Comparison of ENCODE assay signal across 15 cellular contexts in genomic region chr12:76531056-76531455, GRCh38.
"Had no signal": no experiment of that assay in that cellular context is flagged by ENCODE, and none has a peak within 500 bp of the region (broad histone marks: within the 10 kb centered on the region; RNA-seq: fewer than 3 reads in every experiment).

No MANE protein-coding gene starts in this region.

- H3K4me3 ChIP-seq: lower lobe of right lung, right lobe of liver, spleen, testis had no signal

- DNase-seq: activated CD4-positive, alpha-beta T cell treated with anti-CD3 and anti-CD28 coated beads, Interleukin-2, amount 50 U/mL, for 4 hours; activated T-cell treated with anti-CD3 and anti-CD28 coated beads, Interleukin-2, amount 50 U/mL, for 4 hours; effector memory CD8-positive, alpha-beta T cell; lower lobe of right lung; natural killer cell; occipital lobe; right lobe of liver; spleen; stimulated activated CD4-positive, alpha-beta T cell treated with anti-CD3 and anti-CD28 coated beads, Interleukin-1b, Interleukin-23, amount 100 ng/mL, for 48 hours; T-helper 2 cell; testis had no signal

- H3K27ac Mint-ChIP-seq: dendritic cell treated with granulocyte-macrophage colony-stimulating factor and Interleukin-4, amounts not matched to agents 40 ng/mL and 50 ng/mL, for 4 days; progenitor cell of endocrine pancreas; stimulated activated naive CD8-positive, alpha-beta T cell treated with anti-CD3 and anti-CD28 coated beads, Interleukin-15, Interleukin-2, amounts not matched to agents 100 ng/mL and 50 ng/mL, for 24 hours had no signal

- H3K27ac ChIP-seq: lower lobe of right lung, right lobe of liver, spleen, testis had no signal

- H3K4me1 ChIP-seq: lower lobe of right lung, testis had no signal

- H3K27me3 Mint-ChIP-seq: dendritic cell treated with granulocyte-macrophage colony-stimulating factor and Interleukin-4, amounts not matched to agents 40 ng/mL and 50 ng/mL, for 4 days; effector memory CD8-positive, alpha-beta T cell; progenitor cell of endocrine pancreas; stimulated activated naive CD8-positive, alpha-beta T cell treated with anti-CD3 and anti-CD28 coated beads, Interleukin-15, Interleukin-2, amounts not matched to agents 100 ng/mL and 50 ng/mL, for 24 hours had no signal

- H3K36me3 Mint-ChIP-seq: natural killer cell had no signal

- H3K4me3 Mint-ChIP-seq: activated T-cell treated with anti-CD3 and anti-CD28 coated beads, Interleukin-2, amount 50 U/mL, for 4 hours; dendritic cell treated with granulocyte-macrophage colony-stimulating factor and Interleukin-4, amounts not matched to agents 40 ng/mL and 50 ng/mL, for 4 days; natural killer cell; stimulated activated naive CD8-positive, alpha-beta T cell treated with anti-CD3 and anti-CD28 coated beads, Interleukin-15, Interleukin-2, amounts not matched to agents 100 ng/mL and 50 ng/mL, for 24 hours had no signal

- H3K27me3 ChIP-seq: right lobe of liver, spleen, testis had no signal

- ATAC-seq: activated CD4-positive, CD25-positive, alpha-beta regulatory T cell treated with anti-CD3 and anti-CD28 coated beads, Interleukin-2, amount 50 U/mL, for 24 hours; activated T-cell treated with anti-CD3 and anti-CD28 coated beads, Interleukin-2, amount 50 U/mL, for 4 hours; effector memory CD8-positive, alpha-beta T cell; lower lobe of right lung; natural killer cell; right lobe of liver had no signal

- H3K36me3 ChIP-seq: lower lobe of right lung, right lobe of liver had no signal

- H3K9me3 ChIP-seq: lower lobe of right lung, right lobe of liver, testis had no signal

- H3K9me3 Mint-ChIP-seq: dendritic cell treated with granulocyte-macrophage colony-stimulating factor and Interleukin-4, amounts not matched to agents 40 ng/mL and 50 ng/mL, for 4 days; effector memory CD8-positive, alpha-beta T cell; natural killer cell had no signal
